Comparison of ENCODE assay signal across 33 cellular contexts in genomic region chr1:114131526-114132220, GRCh38. TPM values are rescaled to one million over a fixed set of nuclear protein-coding genes. Genes with fewer than 3 reads are reported as not detected.
A peak's percentile ranks its signal among the peaks of the same experiment; 100 is the strongest.
DNase-seq lines count a peak whose midpoint lies in the region; ATAC-seq, FAIRE-seq and TF ChIP-seq lines count a peak whose summit lies in the region.
"Had no signal": no experiment of that assay in that cellular context is flagged by ENCODE, and none has a peak within 500 bp of the region (broad histone marks: within the 10 kb centered on the region; RNA-seq: fewer than 3 reads in every experiment).

No MANE protein-coding gene starts in this region.

- TF ChIP-seq EP300 in K562 (IDR thresholded peaks at IDR 0.05; ENCODE audit: low read length): no peak

- CTCF ChIA-PET in IMR-90 (lab: Yijun Ruan, JAX) (interaction anchor here (0.7 kb wide), 1 partner anchor 154 kb away, joined by 3 read pairs; no protein-coding TSS in a partner anchor), K562 (lab: Yijun Ruan, JAX; ENCODE audit: low intra/inter-chr PET ratio) (interaction anchor here (0.7 kb wide), 1 partner anchor 295 kb away, joined by 3 read pairs; no protein-coding TSS in a partner anchor)

- H3K36me3 ChIP-seq in IMR-90 (ENCODE audit: control insufficient read depth, insufficient read depth, low read length) (no peaks in the 10 kb centered on the region), K562 (ENCODE audit: control insufficient read depth, insufficient read depth, low read length) (no peaks in the 10 kb centered on the region), neuronal stem cell (replicated peaks in 1 of 2; ENCODE audit: control insufficient read depth in 2 of 2, insufficient read depth in 2 of 2, low read length in 2 of 2) (peaks cover 0 to 7% of the 10 kb centered on the region in 2 donors)
- H3K36me3 ChIP-seq: adrenal gland, left lung, neural progenitor cell, right atrium auricular region had no signal

- no peak overlapping the region for H2BK15ac ChIP-seq in IMR-90 (ENCODE audit: low read depth, low read length)
- H2BK15ac ChIP-seq in neuronal stem cell (ENCODE audit: low read length): no peak overlapping the region

- DNase-seq in NOMO-1 treated with DMSO at 0.1 percent for 48 hours (lab: John Stamatoyannopoulos, UW; ENCODE audit: unreplicated experiment) (peak; percentile 33), NOMO-1 treated with dmso at 0.1 percent for 144 hours (lab: John Stamatoyannopoulos, UW; ENCODE audit: unreplicated experiment) (no peak), IMR-90 (peak; percentile 3), K562 (ENCODE audit: extremely low read depth in 1 of 4, low spot score in 3 of 4) (no peak), neuronal stem cell (ENCODE audit: low spot score) (no peak), NCI-H1694 treated with DMSO at 0.1 percent for 48 hours (lab: John Stamatoyannopoulos, UW) (no peak)
- DNase-seq: 8988T; activated CD4-positive, alpha-beta T cell treated with anti-CD3 and anti-CD28 coated beads, Interleukin-2, amount 50 U/mL, for 48 hours; activated naive CD4-positive, alpha-beta T cell treated with anti-CD3 and anti-CD28 coated beads for 36 hours; activated T-cell treated with anti-CD3 and anti-CD28 coated beads, Interleukin-2, amount 50 U/mL, for 72 hours; adrenal gland; body of pancreas; DMS79 treated with DMSO at 0.1 percent for 48 hours; effector CD4-positive, alpha-beta T cell; glutamatergic neuron; Karpas-422; left lung; NCI-H146; stimulated activated CD4-positive, alpha-beta T cell treated with anti-CD3 and anti-CD28 coated beads, Interleukin-2, amount 100 ng/mL, for 24 hours; stimulated activated naive CD8-positive, alpha-beta T cell treated with anti-CD3 and anti-CD28 coated beads, Interleukin-15, Interleukin-2, amounts not matched to agents 100 U/mL and 50 U/mL, for 24 hours; testis had no signal

- FAIRE-seq in K562 (lab: Jason Lieb, UNC): no peak
- FAIRE-seq: islet of Langerhans had no signal

- H4K5ac ChIP-seq in IMR-90 (ENCODE audit: low read depth, low read length): no peak overlapping the region

- H2AFZ ChIP-seq in IMR-90 (replicated peaks; ENCODE audit: low read length, poor library complexity) (no peak overlapping the region), K562 (ENCODE audit: low read depth, low read length) (no peak overlapping the region), neuronal stem cell (ENCODE audit: low read length) (no peak overlapping the region)
- H2AFZ ChIP-seq: GM23338, neural progenitor cell had no signal

- ATAC-seq in IMR-90 (ENCODE audit: low read depth) (no peak), K562 (no peak), GM18907 (IDR thresholded peaks at IDR 0.05; ENCODE audit: unreplicated experiment) (no peak)
- ATAC-seq in activated T-helper 17 cell treated with anti-CD3 and anti-CD28 coated beads, Interleukin-2, amount 50 U/mL, for 72 hours (replicated peaks): no peak
- ATAC-seq: activated CD4-positive, CD25-positive, alpha-beta regulatory T cell treated with anti-CD3 and anti-CD28 coated beads, Interleukin-2, amount 50 U/mL, for 24 hours; activated T-cell treated with anti-CD3 and anti-CD28 coated beads, Interleukin-2, amount 50 U/mL, for 72 hours; body of pancreas; GM23338; SK-N-SH treated with all-trans-retinoic acid at 6 μM for 48 hours; stimulated activated naive CD8-positive, alpha-beta T cell treated with anti-CD3 and anti-CD28 coated beads, Interleukin-15, Interleukin-2, amounts not matched to agents 100 U/mL and 50 U/mL, for 24 hours had no signal

- H3K4ac ChIP-seq in IMR-90 (ENCODE audit: low read depth, low read length): no peak overlapping the region
- no peak overlapping the region for H3K4ac ChIP-seq in neuronal stem cell (ENCODE audit: low read length)

- H3K4me3 Mint-ChIP-seq in activated T-helper 17 cell treated with anti-CD3 and anti-CD28 coated beads, Interleukin-2, amount 50 U/mL, for 72 hours: no peak overlapping the region
- H3K4me3 Mint-ChIP-seq: activated naive CD4-positive, alpha-beta T cell treated with anti-CD3 and anti-CD28 coated beads for 36 hours; activated T-cell treated with anti-CD3 and anti-CD28 coated beads, Interleukin-2, amount 50 U/mL, for 72 hours; GM23338; memory B cell; neural progenitor cell; T-helper 1 cell treated with Interleukin-12 subunit alpha and Interleukin-12 subunit beta and Interleukin-4 antibody, amounts not matched to agents 30 μg/mL and 1 μg/mL, for 36 hours had no signal

- TF ChIP-seq RAD21 in IMR-90 (IDR thresholded peaks at IDR 0.05; ENCODE audit: low read length): peak; percentile 31; the same call in 1 of the 2 replicates
- TF ChIP-seq RAD21 in K562 (CRISPR knock-in tag; conservative IDR thresholded peaks at IDR 0.05 in 1 of 2, IDR thresholded peaks at IDR 0.05 in 1 of 2): peak in 1 of 2 experiments; percentile 72; a peak in 2 of 4 replicates

- no peaks in the 10 kb centered on the region for H3K79me1 ChIP-seq in IMR-90 (ENCODE audit: low read depth in 1 of 2, low read length in 2 of 2)
- H3K79me1 ChIP-seq in neuronal stem cell (ENCODE audit: low read depth, low read length): peaks cover 2% of the 10 kb centered on the region

- H3K9ac ChIP-seq in IMR-90 (ENCODE audit: low read depth, low read length) (no peak overlapping the region), K562 (ENCODE audit: insufficient read depth in 1 of 2, low read depth in 2 of 2, low read length in 2 of 2) (no peak overlapping the region), neuronal stem cell (ENCODE audit: low read depth, low read length, poor library complexity) (no peak overlapping the region)
- H3K9ac ChIP-seq: neural progenitor cell had no signal

- H3K23ac ChIP-seq in IMR-90 (ENCODE audit: low read depth, low read length): no peak overlapping the region
- no peak overlapping the region for H3K23ac ChIP-seq in neuronal stem cell (ENCODE audit: low read depth, low read length, poor library complexity)

- H3K9me3 ChIP-seq in IMR-90 (ENCODE audit: control insufficient read depth, insufficient read depth, low read length) (no peaks in the 10 kb centered on the region), K562 (replicated peaks; ENCODE audit: control insufficient read depth, insufficient read depth, low read depth, low read length) (no peaks in the 10 kb centered on the region), neuronal stem cell (replicated peaks in 1 of 2; ENCODE audit: control insufficient read depth in 2 of 2, insufficient read depth in 1 of 2, low read depth in 1 of 2, low read length in 2 of 2) (no peaks in the 10 kb centered on the region)
- H3K9me3 ChIP-seq: adrenal gland, body of pancreas, left lung, right atrium auricular region, testis had no signal

- H3K36me3 Mint-ChIP-seq in activated T-helper 17 cell treated with anti-CD3 and anti-CD28 coated beads, Interleukin-2, amount 50 U/mL, for 72 hours (ENCODE audit: low read depth): no peaks in the 10 kb centered on the region
- H3K36me3 Mint-ChIP-seq: memory B cell had no signal

- H3K79me2 ChIP-seq in K562 (ENCODE audit: control insufficient read depth, insufficient read depth, low read length): no peaks in the 10 kb centered on the region

- TF ChIP-seq POLR2A in IMR-90 (IDR thresholded peaks at IDR 0.05; ENCODE audit: low read depth, low read length): no peak
- no peak for TF ChIP-seq POLR2A in K562 (conservative IDR thresholded peaks at IDR 0.05)

- no peak overlapping the region for H3K27ac Mint-ChIP-seq in activated T-helper 17 cell treated with anti-CD3 and anti-CD28 coated beads, Interleukin-2, amount 50 U/mL, for 72 hours
- H3K27ac Mint-ChIP-seq: activated naive CD4-positive, alpha-beta T cell treated with anti-CD3 and anti-CD28 coated beads for 36 hours; activated T-cell treated with anti-CD3 and anti-CD28 coated beads, Interleukin-2, amount 50 U/mL, for 72 hours; GM23338; memory B cell; neural progenitor cell; T-helper 1 cell treated with Interleukin-12 subunit alpha and Interleukin-12 subunit beta and Interleukin-4 antibody, amounts not matched to agents 30 μg/mL and 1 μg/mL, for 36 hours had no signal

- dilution Hi-C loops in IMR-90 (cut with HindIII; ENCODE audit: low sequenced_read_pairs, unreplicated experiment): no loop called here

- POLR2A ChIA-PET in IMR-90 (lab: Charles Lee; ENCODE audit: unreplicated experiment): no interaction called here
- POLR2A ChIA-PET in K562 (lab: Yijun Ruan, JAX): interaction anchor here (0.6 to 1.5 kb wide), 3 partner anchors 8 to 152 kb away, joined by 3 to 4 read pairs (median 3); partner anchors contain the start of gene OLFML3

- no peak overlapping the region for H3K4me2 ChIP-seq in IMR-90 (ENCODE audit: low read depth, low read length)
- H3K4me2 ChIP-seq in K562 (ENCODE audit: insufficient read depth, low read length): no peak overlapping the region
- H3K4me2 ChIP-seq in neuronal stem cell (ENCODE audit: insufficient read depth, low read length, poor library complexity, severe bottlenecking): no peak overlapping the region
- H3K4me2 ChIP-seq: GM23338 had no signal

- H3K27me3 Mint-ChIP-seq in activated T-helper 17 cell treated with anti-CD3 and anti-CD28 coated beads, Interleukin-2, amount 50 U/mL, for 72 hours: peaks cover 14% of the 10 kb centered on the region

- H2AK5ac ChIP-seq in IMR-90 (ENCODE audit: low read depth, low read length) (no peak overlapping the region), neuronal stem cell (ENCODE audit: low read depth, low read length) (no peak overlapping the region)

- H3K56ac ChIP-seq in IMR-90 (ENCODE audit: extremely low read depth, insufficient read depth, low read length): no peak overlapping the region

- peaks cover 13% of the 10 kb centered on the region for H3K27me3 ChIP-seq in IMR-90 (ENCODE audit: control insufficient read depth, insufficient read depth, low read length)
- peaks cover 27 to 55% of the 10 kb centered on the region in 2 experiments; a peak in 4 of 5 replicates for H3K27me3 ChIP-seq in K562 (ENCODE audit: control insufficient read depth in 2 of 2, insufficient read depth in 2 of 2, low read length in 2 of 2)
- H3K27me3 ChIP-seq in neuronal stem cell (ENCODE audit: control insufficient read depth in 3 of 3, insufficient read depth in 3 of 3, low read depth in 1 of 3, low read length in 3 of 3): no peaks in the 10 kb centered on the region
- H3K27me3 ChIP-seq: adrenal gland, body of pancreas, neural progenitor cell, right atrium auricular region, testis had no signal

- H2BK12ac ChIP-seq in neuronal stem cell (ENCODE audit: low read length): no peak overlapping the region

- WGBS in IMR-90 (ENCODE audit: extremely low coverage in 2 of 2, insufficient read length in 1 of 2), 2 experiments: 86% methylated on average over 1 of the region's 4 CpGs; no CpG with 5 or more reads in 1 of the 2 experiments
- 0% methylated on average over 4 of the region's 4 CpGs for WGBS in K562 (ENCODE audit: insufficient coverage, low coverage, missing lambda C conversion rate)
- no CpG with 5 or more reads among the region's 4 CpGs for WGBS in neuronal stem cell (ENCODE audit: extremely low coverage in 2 of 2, insufficient read length in 2 of 2, insufficient replicate concordance in 1 of 2), 2 donors

- no peaks in the 10 kb centered on the region for H4K20me1 ChIP-seq in IMR-90 (ENCODE audit: insufficient read depth, low read length)
- 0 out of 2 replicates have a peak, but pooled peaks cover 3% of the 10 kb centered on the region for H4K20me1 ChIP-seq in K562 (replicated peaks; ENCODE audit: control insufficient read depth, insufficient read depth, low read length)

- H2BK5ac ChIP-seq in IMR-90 (ENCODE audit: low read depth, low read length, poor library complexity, severe bottlenecking) (no peak overlapping the region), neuronal stem cell (ENCODE audit: low read length) (no peak overlapping the region)

- H3K27ac ChIP-seq in IMR-90 (ENCODE audit: insufficient read depth, low read length) (no peak overlapping the region), K562 (ENCODE audit: extremely low read depth, low read depth, low read length) (no peak overlapping the region), neuronal stem cell (replicated peaks; ENCODE audit: low read length) (peak overlapping the region; percentile 65)
- H3K27ac ChIP-seq: adrenal gland, body of pancreas, left lung, neural progenitor cell, right atrium auricular region, testis had no signal

- intact Hi-C loops in IMR-90 (cut with micrococcal nuclease): loop anchor here (2.0 kb wide), 1 partner anchor 153 kb away; the partner anchor contains the start of gene OLFML3
- intact Hi-C loops in K562 (cut with micrococcal nuclease): no loop called here

- TF ChIP-seq CTCF in IMR-90 (conservative IDR thresholded peaks at IDR 0.05; ENCODE audit: low read depth, low read length) (peak; percentile 20; the same call in 1 of the 2 replicates), K562 (IDR thresholded peaks at IDR 0.05 in 2 of 3, conservative IDR thresholded peaks at IDR 0.05 in 1 of 3; ENCODE audit: insufficient read depth in 2 of 3, low read depth in 1 of 3, low read length in 3 of 3) (peak; percentile 18 to 64 (median 36); a peak in 4 of 6 replicates)

- H3K4me1 ChIP-seq in IMR-90 (ENCODE audit: control insufficient read depth, insufficient read depth, low read length) (no peaks in the 10 kb centered on the region), K562 (replicated peaks in 1 of 2; ENCODE audit: control insufficient read depth in 2 of 2, insufficient read depth in 2 of 2, low read length in 2 of 2) (no peaks in the 10 kb centered on the region), neuronal stem cell (ENCODE audit: control insufficient read depth in 2 of 2, insufficient read depth in 1 of 2, low read depth in 1 of 2, low read length in 2 of 2) (peaks cover 0 to 21% of the 10 kb centered on the region in 2 donors)
- H3K4me1 ChIP-seq: adrenal gland, right atrium auricular region, testis had no signal

- no peak overlapping the region for H3K14ac ChIP-seq in IMR-90 (replicated peaks; ENCODE audit: low read depth, low read length)
- no peak overlapping the region for H3K14ac ChIP-seq in neuronal stem cell (ENCODE audit: low read length)

- no peak overlapping the region for H4K91ac ChIP-seq in IMR-90 (ENCODE audit: insufficient read depth, low read depth, low read length)
- H4K91ac ChIP-seq in neuronal stem cell (ENCODE audit: low read depth, low read length, poor library complexity): no peak overlapping the region

- H3K9me3 Mint-ChIP-seq in activated T-helper 17 cell treated with anti-CD3 and anti-CD28 coated beads, Interleukin-2, amount 50 U/mL, for 72 hours: peaks cover 5% of the 10 kb centered on the region
- H3K9me3 Mint-ChIP-seq: activated naive CD4-positive, alpha-beta T cell treated with anti-CD3 and anti-CD28 coated beads for 36 hours; activated T-cell treated with anti-CD3 and anti-CD28 coated beads, Interleukin-2, amount 50 U/mL, for 72 hours; GM23338; neural progenitor cell; T-helper 1 cell treated with Interleukin-12 subunit alpha and Interleukin-12 subunit beta and Interleukin-4 antibody, amounts not matched to agents 30 μg/mL and 1 μg/mL, for 36 hours had no signal

- peaks cover 6% of the 10 kb centered on the region for H3K4me1 Mint-ChIP-seq in activated T-helper 17 cell treated with anti-CD3 and anti-CD28 coated beads, Interleukin-2, amount 50 U/mL, for 72 hours

- no peak overlapping the region for H2BK20ac ChIP-seq in IMR-90 (ENCODE audit: low read depth, low read length)

- H3K4me3 ChIP-seq in IMR-90 (ENCODE audit: insufficient read depth, low read depth, low read length) (no peak overlapping the region), K562 (no peak overlapping the region), neuronal stem cell (ENCODE audit: low read length in 2 of 2) (no peak overlapping the region)
- H3K4me3 ChIP-seq: adrenal gland, body of pancreas, GM23338, left lung, neural progenitor cell, right atrium auricular region, testis had no signal

- H3K9me1 ChIP-seq in IMR-90 (ENCODE audit: insufficient read depth, low read length) (no peaks in the 10 kb centered on the region), K562 (ENCODE audit: control insufficient read depth, insufficient read depth, low read length) (no peaks in the 10 kb centered on the region)

- H4K8ac ChIP-seq in IMR-90 (ENCODE audit: low read depth in 2 of 2, low read length in 2 of 2): no peak overlapping the region
- no peak overlapping the region for H4K8ac ChIP-seq in neuronal stem cell (ENCODE audit: low read depth, low read length)

- no TSS peak for BruUV-seq in IMR-90 (replicated peaks; lab: Mats Ljungman, UMichigan)
- BruUV-seq in K562 (replicated peaks; lab: Mats Ljungman, UMichigan): no TSS peak

- H3K18ac ChIP-seq in IMR-90 (ENCODE audit: low read depth, low read length): no peak overlapping the region
- peak overlapping the region; percentile 61 for H3K18ac ChIP-seq in neuronal stem cell (ENCODE audit: low read length)

- H2BK120ac ChIP-seq in IMR-90 (ENCODE audit: low read depth, low read length): no peak overlapping the region
- no peak overlapping the region for H2BK120ac ChIP-seq in neuronal stem cell (ENCODE audit: low read depth, low read length)

- in situ Hi-C loops in IMR-90 (cut with MboI; ENCODE audit: low sequenced_read_pairs) (no loop called here), K562 (cut with MboI) (no loop called here)

- no peak overlapping the region for H2AK9ac ChIP-seq in IMR-90 (replicated peaks; ENCODE audit: low read depth, low read length, poor library complexity)

RNA-seq across cellular contexts. Expression of gene SYT6, which starts 22.0 kb away (rescaled TPM):
- total RNA-seq in IMR-90 (2012; rRNA removed): not detected in 2 replicates
- polyA plus RNA-seq in IMR-90 (2012; rRNA removed): not detected in 2 replicates
- not detected in 2 replicates for polyA plus RNA-seq in IMR-90 (2012; cell fraction: cytosol; rRNA removed)
- not detected in 2 replicates for polyA plus RNA-seq in IMR-90 (2012; cell fraction: nucleus; rRNA removed; ENCODE audit: low replicate concordance)
- not detected in 2 replicates for total RNA-seq in K562 (2011; cell fraction: chromatin; rRNA removed; ENCODE audit: low replicate concordance)
- total RNA-seq in K562 (2011; cell fraction: nucleolus; rRNA removed): not detected in 2 replicates
- total RNA-seq in K562 (2011; cell fraction: nucleoplasm; rRNA removed): not detected in 2 replicates
- total RNA-seq in K562 (2014; rRNA removed): not detected in 2 replicates
- not detected in 2 replicates for total RNA-seq in K562 (2014; rRNA removed; fragmentation: Illumina TruSeq; extraction: Trizol)
- not detected in 2 replicates for total RNA-seq in K562 (2015; rRNA removed; fragmentation: Illumina TruSeq; extraction: Trizol)
- not detected in 2 replicates for total RNA-seq in K562 (2021)
- polyA plus RNA-seq in K562 (2011; rRNA removed): 0.06 TPM in 1 of 2 replicates, not detected in the other
- not detected in 2 replicates for polyA plus RNA-seq in K562 (2011; cell fraction: cytosol; rRNA removed)
- polyA plus RNA-seq in K562 (2011; cell fraction: nucleus; rRNA removed): 0.15 TPM in 1 of 2 replicates, not detected in the other
- polyA plus RNA-seq in K562 (2012): not detected in 2 replicates
- polyA plus RNA-seq in K562 (2014; fragmentation: Illumina TruSeq; extraction: Trizol): not detected in 2 replicates
- polyA plus RNA-seq in K562 (2014; fragmentation: Nextera tagmentation; extraction: Ambion mirVana): not detected
- not detected in 2 replicates for polyA plus RNA-seq in K562 (2014; rRNA removed)
- not detected in 2 replicates for polyA minus RNA-seq in K562 (2011; rRNA and poly(A)+ RNA removed)
- polyA minus RNA-seq in K562 (2011; cell fraction: cytosol; rRNA and poly(A)+ RNA removed): not detected in 2 replicates
- not detected in 2 replicates for polyA minus RNA-seq in K562 (2011; cell fraction: nucleus; rRNA and poly(A)+ RNA removed)
- 6.2 TPM for polyA plus RNA-seq in neuronal stem cell (2013, experiment 1 of 2)
- polyA plus RNA-seq in neuronal stem cell (2013, experiment 2 of 2): 6.2 TPM
- total RNA-seq in activated T-helper 17 cell treated with anti-CD3 and anti-CD28 coated beads, Interleukin-2, amount 50 U/mL, for 72 hours: not detected
- total RNA-seq: activated naive CD4-positive, alpha-beta T cell treated with anti-CD3 and anti-CD28 coated beads for 36 hours; activated T-cell treated with anti-CD3 and anti-CD28 coated beads, Interleukin-2, amount 50 U/mL, for 72 hours; chondrocyte; left lung; NCI-H460; right atrium auricular region had no signal

Comparison
In these comparisons a context has a peak if more than half of its experiments do, and no peak if none do; other contexts are left out.
1. DNase-seq: peak in NOMO-1 treated with DMSO at 0.1 percent for 48 hours (single experiment) and IMR-90 (single experiment); none in NOMO-1 treated with dmso at 0.1 percent for 144 hours (single experiment), K562 (0 of 4), neuronal stem cell (single experiment) and NCI-H1694 treated with DMSO at 0.1 percent for 48 hours (single experiment).